8 cellular contexts compared by ENCODE assay signal in the genomic region with DNA sequence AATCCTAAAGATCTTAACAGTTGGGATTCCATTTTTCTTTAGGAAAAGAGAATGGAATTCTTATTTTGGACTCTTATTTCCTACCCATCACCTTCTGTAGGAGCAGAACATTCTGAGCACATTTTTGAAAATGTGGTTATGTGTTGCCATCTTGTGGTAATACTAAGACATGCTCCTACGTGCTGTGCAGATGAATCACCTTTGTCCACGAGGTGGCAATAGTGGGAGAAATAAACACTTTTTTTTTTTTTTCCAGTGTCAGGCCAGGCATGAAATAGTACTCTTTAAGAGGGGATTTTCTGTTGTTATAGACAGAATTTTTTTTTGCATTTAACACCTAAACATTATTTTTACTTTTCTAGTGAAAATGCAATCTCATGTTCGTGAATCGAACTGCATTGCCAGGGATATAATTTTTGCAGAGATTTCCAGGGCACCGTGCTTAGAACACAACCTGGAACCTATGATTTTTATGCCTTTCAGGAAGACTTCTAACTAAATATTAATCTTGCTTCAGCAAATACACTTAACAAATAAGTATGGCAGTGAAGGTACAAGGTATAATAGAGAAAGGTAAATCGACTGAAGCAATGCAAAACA.
DNase-seq lines count a peak whose midpoint lies in the region; ATAC-seq and TF ChIP-seq lines count a peak whose summit lies in the region.

No MANE protein-coding gene starts in this region.

- peak; percentile 63 to 70 (median 65) for DNase-seq in CD4-positive, alpha-beta memory T cell
- DNase-seq in GM19240 (ENCODE audit: insufficient read length, low spot score), result peak; percentile 24
- peak; percentile 59 for DNase-seq in NCI-H2227 treated with DMSO at 0.1 percent for 48 hours (lab: John Stamatoyannopoulos, UW)
- DNase-seq in activated B cell treated with CpG ODN at 0.5 μM for 24 hours, result no peak
- no peak for DNase-seq in coronary artery (ENCODE audit: low spot score)
- peak in 2 of 3 donors; percentile 29 to 62 for DNase-seq in right lobe of liver
- peak; percentile 35 for DNase-seq in stimulated activated CD8-positive, alpha-beta memory T cell treated with anti-CD3 and anti-CD28 coated beads, Interleukin-15, amount 100 ng/mL, for 1 hour (ENCODE audit: low read depth)

- no peaks in the 10 kb centered on the region for H3K9me3 Mint-ChIP-seq in CD4-positive, alpha-beta memory T cell
- H3K9me3 Mint-ChIP-seq in activated B cell treated with CpG ODN at 0.5 μM for 24 hours, result no peaks in the 10 kb centered on the region

- 34% methylated on average over 6 of the region's 6 CpGs for WGBS in right lobe of liver (ENCODE audit: insufficient coverage, low coverage, low lambda C conversion rate, missing lambda C conversion rate)

- no peak for TF ChIP-seq POLR2A in right lobe of liver (IDR thresholded peaks at IDR 0.05)

- POLR2A ChIA-PET in CD4-positive, alpha-beta memory T cell (lab: Charles Lee; ENCODE audit: partially characterized antibody), result no interaction called here
- POLR2A ChIA-PET in activated B cell treated with CpG ODN at 0.5 μM for 24 hours (lab: Charles Lee), result no interaction called here

- H3K27ac Mint-ChIP-seq in CD4-positive, alpha-beta memory T cell, result no peak overlapping the region
- H3K27ac Mint-ChIP-seq in activated B cell treated with CpG ODN at 0.5 μM for 24 hours, result no peak overlapping the region

- H3K27me3 ChIP-seq in CD4-positive, alpha-beta memory T cell (ENCODE audit: insufficient read depth, low read length), result no peaks in the 10 kb centered on the region
- no peaks in the 10 kb centered on the region for H3K27me3 ChIP-seq in right lobe of liver

- peaks cover 0 to 2% of the 10 kb centered on the region in 2 donors for H3K27me3 Mint-ChIP-seq in CD4-positive, alpha-beta memory T cell
- H3K27me3 Mint-ChIP-seq in activated B cell treated with CpG ODN at 0.5 μM for 24 hours, result no peaks in the 10 kb centered on the region

- H3K4me1 Mint-ChIP-seq in CD4-positive, alpha-beta memory T cell, result no peaks in the 10 kb centered on the region
- H3K4me1 Mint-ChIP-seq in activated B cell treated with CpG ODN at 0.5 μM for 24 hours, result no peaks in the 10 kb centered on the region

- H3K4me3 ChIP-seq in CD4-positive, alpha-beta memory T cell (ENCODE audit: low read length in 2 of 2), result no peak overlapping the region
- H3K4me3 ChIP-seq in coronary artery (no peak overlapping the region), right lobe of liver (no peak overlapping the region)

- no peaks in the 10 kb centered on the region for H3K36me3 Mint-ChIP-seq in CD4-positive, alpha-beta memory T cell
- H3K36me3 Mint-ChIP-seq in activated B cell treated with CpG ODN at 0.5 μM for 24 hours (ENCODE audit: low read depth), result no peaks in the 10 kb centered on the region

- no peaks in the 10 kb centered on the region for H3K4me1 ChIP-seq in CD4-positive, alpha-beta memory T cell (ENCODE audit: insufficient read depth, low read length)
- peaks cover 0 to under 1% (median 0%) of the 10 kb centered on the region in 4 donors for H3K4me1 ChIP-seq in right lobe of liver

- no peaks in the 10 kb centered on the region for H3K9me3 ChIP-seq in CD4-positive, alpha-beta memory T cell (ENCODE audit: control insufficient read depth in 1 of 2, low read length in 2 of 2)
- H3K9me3 ChIP-seq in right lobe of liver, result no peaks in the 10 kb centered on the region

- CTCF ChIA-PET in CD4-positive, alpha-beta memory T cell (lab: Charles Lee; ENCODE audit: partially characterized antibody), result interaction anchor here (1.1 to 3.3 kb wide), 9 partner anchors 8 to 674 kb away, joined by 3 to 18 read pairs (median 8); no protein-coding TSS in a partner anchor
- CTCF ChIA-PET in activated B cell treated with CpG ODN at 0.5 μM for 24 hours (lab: Charles Lee), result interaction anchor here (0.6 to 1.1 kb wide), 4 partner anchors 9 to 109 kb away, joined by 3 to 5 read pairs (median 3); no protein-coding TSS in a partner anchor

- peak; percentile 61 for TF ChIP-seq CTCF in activated B cell treated with CpG ODN at 0.5 μM for 24 hours (IDR thresholded peaks at IDR 0.05)
- peak; percentile 70 for TF ChIP-seq CTCF in coronary artery (IDR thresholded peaks at IDR 0.05)
- TF ChIP-seq CTCF in right lobe of liver (IDR thresholded peaks at IDR 0.05), result peak; percentile 92 to 98 (median 96)

- ATAC-seq in HG03342 (IDR thresholded peaks at IDR 0.05; ENCODE audit: unreplicated experiment), result peak; percentile 92
- peak; percentile 90 for ATAC-seq in activated B cell treated with CpG ODN at 0.5 μM for 24 hours (ENCODE audit: low read depth)
- ATAC-seq in right lobe of liver, result peak; percentile 95 to 98 (median 96)

- no peak overlapping the region for H3K27ac ChIP-seq in CD4-positive, alpha-beta memory T cell (ENCODE audit: low read depth, low read length)
- no peak overlapping the region for H3K27ac ChIP-seq in coronary artery
- no peak overlapping the region for H3K27ac ChIP-seq in right lobe of liver

- no peaks in the 10 kb centered on the region for H3K36me3 ChIP-seq in CD4-positive, alpha-beta memory T cell (ENCODE audit: insufficient read depth, low read length)
- H3K36me3 ChIP-seq in right lobe of liver, result no peaks in the 10 kb centered on the region

- H3K4me3 Mint-ChIP-seq in CD4-positive, alpha-beta memory T cell, result no peak overlapping the region
- no peak overlapping the region for H3K4me3 Mint-ChIP-seq in activated B cell treated with CpG ODN at 0.5 μM for 24 hours

- intact Hi-C loops in CD4-positive, alpha-beta memory T cell (cut with micrococcal nuclease), result loop anchor here (1.0 to 10.0 kb wide), 2 partner anchors 36 to 1975 kb away; no protein-coding TSS in a partner anchor
- intact Hi-C loops in activated B cell treated with CpG ODN at 0.5 μM for 24 hours (cut with micrococcal nuclease), result loop anchor here (1.0 to 10.0 kb wide), 6 partner anchors 36 to 1665 kb away; no protein-coding TSS in a partner anchor
- intact Hi-C loops in right lobe of liver (cut with DNase I), result no loop called here

Comparison
In these comparisons a context has a peak if more than half of its experiments do, and no peak if none do; other contexts are left out.
1. DNase-seq: peak in CD4-positive, alpha-beta memory T cell (5 of 5), GM19240 (single experiment), NCI-H2227 treated with DMSO at 0.1 percent for 48 hours (single experiment), right lobe of liver (2 of 3) and stimulated activated CD8-positive, alpha-beta memory T cell treated with anti-CD3 and anti-CD28 coated beads, Interleukin-15, amount 100 ng/mL, for 1 hour (single experiment); none in activated B cell treated with CpG ODN at 0.5 μM for 24 hours (single experiment) and coronary artery (single experiment).
2. intact Hi-C loops: an anchor here in CD4-positive, alpha-beta memory T cell (1.0 to 10.0 kb wide) and activated B cell treated with CpG ODN at 0.5 μM for 24 hours (1.0 to 10.0 kb wide); none called in right lobe of liver.
3. Peak in every context shown above with its lines, with median percentiles within 50 percentile points of each other: ATAC-seq and CTCF ChIP-seq.